ENCODE assay signal across 21 cellular contexts in genomic region chr3:54850484-54851003, GRCh38.
A peak's percentile ranks its signal among the peaks of the same experiment; 100 is the strongest.
DNase-seq lines count a peak whose midpoint lies in the region; ATAC-seq and TF ChIP-seq lines count a peak whose summit lies in the region.
"Had no signal": no experiment of that assay in that cellular context is flagged by ENCODE, and none has a peak within 500 bp of the region (broad histone marks: within the 10 kb centered on the region; RNA-seq: fewer than 3 reads in every experiment).

No MANE protein-coding gene starts in this region.

- no peaks in the 10 kb centered on the region for H3F3A ChIP-seq in SK-N-SH (replicated peaks; ENCODE audit: insufficient read depth)

- TF ChIP-seq CTCF in SK-N-SH (IDR thresholded peaks at IDR 0.05) (no peak), progenitor cell of endocrine pancreas (IDR thresholded peaks at IDR 0.05; ENCODE audit: unreplicated experiment) (no peak)

- no peak overlapping the region for H3K4me3 Mint-ChIP-seq in progenitor cell of endocrine pancreas (ENCODE audit: low read depth)
- H3K4me3 Mint-ChIP-seq: CD14-positive monocyte; CD4-positive, alpha-beta T cell; CD8-positive, alpha-beta memory T cell had no signal

- no peaks in the 10 kb centered on the region for H3K36me3 Mint-ChIP-seq in progenitor cell of endocrine pancreas (ENCODE audit: insufficient read depth)
- H3K36me3 Mint-ChIP-seq: CD14-positive monocyte; CD8-positive, alpha-beta memory T cell had no signal

- H4K20me1 ChIP-seq in SK-N-SH (ENCODE audit: insufficient read depth), result no peaks in the 10 kb centered on the region
- H4K20me1 ChIP-seq: BLaER1 treated with 17β-estradiol and CSF1 and Interleukin-3, amounts not matched to agents 10 nM and 100 nM had no signal

- no peak for TF ChIP-seq RAD21 in SK-N-SH (IDR thresholded peaks at IDR 0.05; ENCODE audit: low read length)

- DNase-seq in SK-N-SH (no peak), RPMI7951 (ENCODE audit: low read depth) (peak; percentile 58), progenitor cell of endocrine pancreas (ENCODE audit: low spot score, unreplicated experiment) (no peak), ureter (ENCODE audit: low spot score) (no peak), substantia nigra (lab: John Stamatoyannopoulos, UW) (no peak), LoVo (ENCODE audit: low spot score) (no peak)
- DNase-seq: AML-193; BE2C; CD4-positive, alpha-beta T cell; CD8-positive, alpha-beta memory T cell; DMS 273 treated with DMSO at 0.1 percent for 48 hours; DMS79; EL; GF-D8; H7; HCEC 1CT had no signal

- H3K9me3 ChIP-seq in SK-N-SH, result no peaks in the 10 kb centered on the region
- no peaks in the 10 kb centered on the region for H3K9me3 ChIP-seq in ectodermal cell (ENCODE audit: control insufficient read depth, low read length)
- H3K9me3 ChIP-seq: BE2C; BLaER1 treated with 17β-estradiol and CSF1 and Interleukin-3, amounts not matched to agents 10 nM and 100 nM had no signal

- no peak overlapping the region for H3K27ac ChIP-seq in SK-N-SH (ENCODE audit: low read depth in 2 of 2, low read length in 1 of 2)
- peak overlapping the region; percentile 13 for H3K27ac ChIP-seq in ectodermal cell (ENCODE audit: insufficient read depth, low read depth, low read length, poor library complexity, severe bottlenecking)
- no peak overlapping the region for H3K27ac ChIP-seq in substantia nigra (ENCODE audit: low read depth, low read length, poor library complexity, severe bottlenecking)
- H3K27ac ChIP-seq: 22Rv1; BLaER1 treated with 17β-estradiol and CSF1 and Interleukin-3, amounts not matched to agents 10 nM and 100 nM had no signal

- no peaks in the 10 kb centered on the region for H3K9me2 ChIP-seq in SK-N-SH

- H3K4me3 ChIP-seq in SK-N-SH (ENCODE audit: low read depth in 2 of 2, low read length in 1 of 2), result no peak overlapping the region
- no peak overlapping the region for H3K4me3 ChIP-seq in ectodermal cell (ENCODE audit: insufficient read depth, low read depth, low read length)
- H3K4me3 ChIP-seq: BLaER1 treated with 17β-estradiol and CSF1 and Interleukin-3, amounts not matched to agents 10 nM and 100 nM had no signal

- peaks cover 30% of the 10 kb centered on the region for H3K27me3 Mint-ChIP-seq in progenitor cell of endocrine pancreas

- H3K4me2 ChIP-seq in SK-N-SH, result no peak overlapping the region
- H3K4me2 ChIP-seq: BLaER1 treated with 17β-estradiol and CSF1 and Interleukin-3, amounts not matched to agents 10 nM and 100 nM had no signal

- H3K4me1 ChIP-seq in SK-N-SH (ENCODE audit: control insufficient read depth in 1 of 2, insufficient read depth in 2 of 2, low read depth in 1 of 2, low read length in 1 of 2) (peaks cover 0 to 8% of the 10 kb centered on the region in 2 experiments; a peak in 1 of 4 replicates), ectodermal cell (ENCODE audit: control insufficient read depth, insufficient read depth, low read length) (peaks cover 4% of the 10 kb centered on the region)
- H3K4me1 ChIP-seq: BE2C had no signal

- peak overlapping the region; percentile 23 for H3K27ac Mint-ChIP-seq in progenitor cell of endocrine pancreas
- H3K27ac Mint-ChIP-seq: CD4-positive, alpha-beta T cell; CD8-positive, alpha-beta memory T cell had no signal

- ATAC-seq in SK-N-SH treated with all-trans-retinoic acid at 6 μM for 48 hours, result no peak

- CTCF ChIA-PET in SK-N-SH (lab: Yijun Ruan, JAX), result interaction anchor here (1.0 to 1.5 kb wide), 6 partner anchors 19 to 1644 kb away, joined by 3 to 6 read pairs (median 3); no protein-coding TSS in a partner anchor

- H3K9me3 Mint-ChIP-seq in progenitor cell of endocrine pancreas (ENCODE audit: low read depth), result no peaks in the 10 kb centered on the region
- H3K9me3 Mint-ChIP-seq: CD14-positive monocyte; CD4-positive, alpha-beta T cell; CD8-positive, alpha-beta memory T cell had no signal

- H3K36me3 ChIP-seq in SK-N-SH (replicated peaks in 1 of 2; ENCODE audit: control insufficient read depth in 1 of 2, insufficient read depth in 2 of 2, low read length in 1 of 2), result no peaks in the 10 kb centered on the region
- H3K36me3 ChIP-seq in ectodermal cell (ENCODE audit: control insufficient read depth, insufficient read depth, low read length), result no peaks in the 10 kb centered on the region
- H3K36me3 ChIP-seq: BE2C; BLaER1 treated with 17β-estradiol and CSF1 and Interleukin-3, amounts not matched to agents 10 nM and 100 nM had no signal

- H3K27me3 ChIP-seq in SK-N-SH (ENCODE audit: insufficient read depth) (no peaks in the 10 kb centered on the region), ectodermal cell (ENCODE audit: control insufficient read depth, insufficient read depth, low read length, poor library complexity, severe bottlenecking) (no peaks in the 10 kb centered on the region)
- H3K27me3 ChIP-seq: BE2C; BLaER1 treated with 17β-estradiol and CSF1 and Interleukin-3, amounts not matched to agents 10 nM and 100 nM had no signal

- 46% methylated on average over 2 of the region's 2 CpGs for WGBS in SK-N-SH (ENCODE audit: low lambda C conversion rate)
- 52 to 57% methylated on average over 2 of the region's 2 CpGs for WGBS in ectodermal cell, 2 experiments

- POLR2A ChIA-PET in SK-N-SH (lab: Yijun Ruan, JAX), result no interaction called here

- TF ChIP-seq EP300 in SK-N-SH (IDR thresholded peaks at IDR 0.05; ENCODE audit: borderline replicate concordance in 1 of 2, low read depth in 1 of 2, low read length in 1 of 2), result no peak; a peak in 1 of 4 replicates

- H3K79me2 ChIP-seq in SK-N-SH (ENCODE audit: insufficient read depth), result no peaks in the 10 kb centered on the region

- H2AFZ ChIP-seq in SK-N-SH (ENCODE audit: low read depth), result no peak overlapping the region

- H3K4me1 Mint-ChIP-seq in progenitor cell of endocrine pancreas (ENCODE audit: low read depth), result peaks cover 7% of the 10 kb centered on the region
- H3K4me1 Mint-ChIP-seq: CD14-positive monocyte; CD8-positive, alpha-beta memory T cell had no signal

- no peak overlapping the region for H3K9ac ChIP-seq in SK-N-SH
- H3K9ac ChIP-seq: BLaER1 treated with 17β-estradiol and CSF1 and Interleukin-3, amounts not matched to agents 10 nM and 100 nM had no signal

TF ChIP-seq in SK-N-SH, 30 proteins besides CTCF, POLR2A, EP300 and RAD21:
- TF ChIP-seq FOXM1 (IDR thresholded peaks at IDR 0.05; ENCODE audit: low read depth), result no peak
- TF ChIP-seq TCF12 (IDR thresholded peaks at IDR 0.05), result peak; percentile 29; the same call in 1 of the 2 replicates
- TF ChIP-seq NRF1 (IDR thresholded peaks at IDR 0.05; ENCODE audit: low read depth, low read length), result no peak

TF ChIP-seq in SK-N-SH treated with all-trans-retinoic acid at 6 μM for 48 hours, 23 proteins besides CTCF, POLR2A, EP300 and RAD21 (continues in another document):
- no peak for TF ChIP-seq CSRNP3 (CRISPR knock-in tag; IDR thresholded peaks at IDR 0.05)
- no peak for TF ChIP-seq ISL1 (CRISPR knock-in tag; IDR thresholded peaks at IDR 0.05)
- no peak for TF ChIP-seq CSDC2 (CRISPR knock-in tag; IDR thresholded peaks at IDR 0.05)
- TF ChIP-seq OSR1 (CRISPR knock-in tag; IDR thresholded peaks at IDR 0.05), result no peak
- TF ChIP-seq TSHZ2 (CRISPR knock-in tag; IDR thresholded peaks at IDR 0.05), result no peak
- no peak for TF ChIP-seq ZNF70 (CRISPR knock-in tag; IDR thresholded peaks at IDR 0.05)
- TF ChIP-seq GLIS3 (CRISPR knock-in tag; IDR thresholded peaks at IDR 0.05), result no peak
